Comparison of ENCODE assay signal across 16 cellular contexts in genomic region chr1:236122176-236122575, GRCh38. TPM values are rescaled to one million over a fixed set of nuclear protein-coding genes. Genes with fewer than 3 reads are reported as not detected.
A peak's percentile ranks its signal among the peaks of the same experiment; 100 is the strongest.
DNase-seq lines count a peak whose midpoint lies in the region; ATAC-seq and FAIRE-seq lines count a peak whose summit lies in the region.
"Had no signal": no experiment of that assay in that cellular context is flagged by ENCODE, and none has a peak within 500 bp of the region (broad histone marks: within the 10 kb centered on the region; RNA-seq: fewer than 3 reads in every experiment).

No MANE protein-coding gene starts in this region.

- H3K9me3 Mint-ChIP-seq in activated CD4-positive, alpha-beta T cell treated with anti-CD3 and anti-CD28 coated beads, Interleukin-2, amount 10 ng/mL, durations not matched to agents 24 days and 14 days, result peaks cover 7% of the 10 kb centered on the region
- H3K9me3 Mint-ChIP-seq in central memory CD8-positive, alpha-beta T cell, result no peaks in the 10 kb centered on the region
- H3K9me3 Mint-ChIP-seq: brain, IgD-negative memory B cell had no signal

- ATAC-seq in HG02938 (IDR thresholded peaks at IDR 0.05; ENCODE audit: unreplicated experiment), result peak; percentile 45
- ATAC-seq in central memory CD8-positive, alpha-beta T cell (replicated peaks; ENCODE audit: extremely low read depth, poor library complexity, severe bottlenecking), result no peak
- ATAC-seq: A549, left ventricle myocardium superior had no signal

- no peak for DNase-seq in activated CD4-positive, alpha-beta T cell treated with anti-CD3 and anti-CD28 coated beads, Interleukin-2, amount 10 ng/mL, durations not matched to agents 24 days and 14 days
- no peak for DNase-seq in activated CD4-positive, alpha-beta T cell treated with anti-CD3 and anti-CD28 coated beads for 4 hours
- DNase-seq in GM19238 (ENCODE audit: insufficient read length, low spot score) (peak; percentile 23), urothelium cell line (ENCODE audit: low spot score) (no peak), HCEC 1CT (no peak), NCI-H146 (lab: John Stamatoyannopoulos, UW) (no peak)
- DNase-seq in central memory CD8-positive, alpha-beta T cell (ENCODE audit: low spot score in 2 of 2), result no peak
- DNase-seq: activated CD8-positive, alpha-beta memory T cell treated with anti-CD3 and anti-CD28 coated beads for 24 hours; left ventricle myocardium superior; NCI-H187 had no signal

- peak overlapping the region; percentile 70 for H3K4me3 Mint-ChIP-seq in activated CD4-positive, alpha-beta T cell treated with anti-CD3 and anti-CD28 coated beads, Interleukin-2, amount 10 ng/mL, durations not matched to agents 24 days and 14 days
- H3K4me3 Mint-ChIP-seq in central memory CD8-positive, alpha-beta T cell, result peak overlapping the region; percentile 74
- H3K4me3 Mint-ChIP-seq: brain had no signal

- FAIRE-seq in urothelium cell line (lab: Jason Lieb, UNC), result no peak
- FAIRE-seq: A549, endometrium, GM12891 had no signal

- H3K4me1 Mint-ChIP-seq in activated CD4-positive, alpha-beta T cell treated with anti-CD3 and anti-CD28 coated beads, Interleukin-2, amount 10 ng/mL, durations not matched to agents 24 days and 14 days, result peaks cover 33% of the 10 kb centered on the region
- H3K4me1 Mint-ChIP-seq in central memory CD8-positive, alpha-beta T cell, result peaks cover 21% of the 10 kb centered on the region
- H3K4me1 Mint-ChIP-seq: brain had no signal

- H3K27me3 Mint-ChIP-seq in activated CD4-positive, alpha-beta T cell treated with anti-CD3 and anti-CD28 coated beads, Interleukin-2, amount 10 ng/mL, durations not matched to agents 24 days and 14 days, result peaks cover 23% of the 10 kb centered on the region
- H3K27me3 Mint-ChIP-seq in central memory CD8-positive, alpha-beta T cell, result no peaks in the 10 kb centered on the region

- no peaks in the 10 kb centered on the region for H3K36me3 Mint-ChIP-seq in activated CD4-positive, alpha-beta T cell treated with anti-CD3 and anti-CD28 coated beads, Interleukin-2, amount 10 ng/mL, durations not matched to agents 24 days and 14 days (ENCODE audit: low read depth)
- H3K36me3 Mint-ChIP-seq in central memory CD8-positive, alpha-beta T cell (ENCODE audit: insufficient read depth), result no peaks in the 10 kb centered on the region
- H3K36me3 Mint-ChIP-seq: brain, IgD-negative memory B cell had no signal

- peak overlapping the region; percentile 16 for H3K27ac Mint-ChIP-seq in activated CD4-positive, alpha-beta T cell treated with anti-CD3 and anti-CD28 coated beads, Interleukin-2, amount 10 ng/mL, durations not matched to agents 24 days and 14 days
- H3K27ac Mint-ChIP-seq in central memory CD8-positive, alpha-beta T cell (ENCODE audit: low read depth), result no peak overlapping the region
- H3K27ac Mint-ChIP-seq: brain, IgD-negative memory B cell had no signal

- intact Hi-C loops in activated CD4-positive, alpha-beta T cell treated with anti-CD3 and anti-CD28 coated beads, Interleukin-2, amount 10 ng/mL, durations not matched to agents 24 days and 14 days (cut with micrococcal nuclease), result loop anchor here (1.0 to 5.0 kb wide), 4 partner anchors 21 to 273 kb away; partner anchors contain the start of gene GPR137B

RNA-seq across cellular contexts. Expression of gene GPR137B, which starts 20.2 kb away (rescaled TPM):
- 6.6 and 7.7 TPM in 2 replicates for total RNA-seq in activated CD4-positive, alpha-beta T cell treated with anti-CD3 and anti-CD28 coated beads, Interleukin-2, amount 10 ng/mL, durations not matched to agents 24 days and 14 days

RNA-seq across cellular contexts. Expression of gene NID1, which starts 57.3 kb away (rescaled TPM):
- total RNA-seq in activated CD4-positive, alpha-beta T cell treated with anti-CD3 and anti-CD28 coated beads, Interleukin-2, amount 10 ng/mL, durations not matched to agents 24 days and 14 days, result 0.57 and 0.61 TPM in 2 replicates
